Comparison of ENCODE assay signal across 1 cellular context in genomic region chr22:22746061-22746962, GRCh38.
TF ChIP-seq lines count a peak whose summit lies in the region.

No MANE protein-coding gene starts in this region.

TF ChIP-seq in GM23338, 12 proteins besides CTCF, POLR2A, EP300 and RAD21 (continued from another document):
- TF ChIP-seq ZNF462 (CRISPR knock-in tag; IDR thresholded peaks at IDR 0.05) (no peak), REST (IDR thresholded peaks at IDR 0.05; ENCODE audit: unreplicated experiment) (no peak)
